Comparison of ENCODE assay signal across 24 cellular contexts in the genomic region with DNA sequence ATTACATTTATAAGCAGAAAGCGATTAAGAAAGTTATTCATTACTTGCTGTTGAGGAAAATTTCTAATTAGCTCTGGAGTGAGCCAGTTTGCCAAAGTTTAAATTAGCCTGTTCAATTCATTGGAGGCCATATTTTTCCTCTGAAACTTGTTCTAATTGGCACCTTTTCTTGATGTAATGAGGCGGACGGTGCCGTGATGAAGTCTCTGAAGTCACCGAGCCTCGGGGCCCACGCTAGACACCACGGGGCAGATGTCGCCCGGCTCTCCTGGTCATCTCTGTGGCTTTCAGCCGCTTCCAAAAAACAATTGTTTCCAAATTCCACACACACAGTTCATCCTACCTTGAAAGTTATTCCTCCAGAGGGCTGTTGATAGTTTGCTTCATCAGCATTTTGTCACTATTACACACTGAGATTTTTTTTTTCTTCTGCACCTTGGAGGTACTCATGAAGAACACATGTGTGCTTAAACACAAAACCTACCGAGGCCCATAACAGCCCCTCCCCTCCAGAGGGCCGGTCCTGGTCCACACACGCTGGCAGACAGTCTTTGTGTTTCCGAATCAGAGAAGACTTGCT. TPM values are rescaled to one million over a fixed set of nuclear protein-coding genes. Genes with fewer than 3 reads are reported as not detected.
A peak's percentile ranks its signal among the peaks of the same experiment; 100 is the strongest.
DNase-seq lines count a peak whose midpoint lies in the region; ATAC-seq, FAIRE-seq and TF ChIP-seq lines count a peak whose summit lies in the region.
"Had no signal": no experiment of that assay in that cellular context is flagged by ENCODE, and none has a peak within 500 bp of the region (broad histone marks: within the 10 kb centered on the region; RNA-seq: fewer than 3 reads in every experiment).

No MANE protein-coding gene starts in this region.

- H3K4ac ChIP-seq in IMR-90 (ENCODE audit: low read depth, low read length), result no peak overlapping the region

- DNase-seq in A549 (ENCODE audit: low read depth in 1 of 2, low spot score in 1 of 2) (no peak), IMR-90 (no peak), islet precursor cell (peak; percentile 14), NCI-H82 treated with DMSO at 0.1 percent for 48 hours (lab: John Stamatoyannopoulos, UW; ENCODE audit: unreplicated experiment) (no peak)
- DNase-seq: 8988T; C1 segment of cervical spinal cord; Calu3; CD4-positive, alpha-beta memory T cell; COR-L47; DMS53; DMS79 treated with DMSO at 0.1 percent for 48 hours; GF-D8; HFFc6 had no signal

- no peaks in the 10 kb centered on the region for H3K36me3 ChIP-seq in IMR-90 (ENCODE audit: control insufficient read depth, insufficient read depth, low read length)
- H3K36me3 ChIP-seq: HAP-1 had no signal

- H3K79me1 ChIP-seq in IMR-90 (ENCODE audit: low read depth in 1 of 2, low read length in 2 of 2), result no peaks in the 10 kb centered on the region

- no peaks in the 10 kb centered on the region for H4K20me1 ChIP-seq in IMR-90 (ENCODE audit: insufficient read depth, low read length)

- CTCF ChIA-PET in A549 (lab: Yijun Ruan, JAX), result no interaction called here
- CTCF ChIA-PET in IMR-90 (lab: Yijun Ruan, JAX), result interaction anchor here (0.6 kb wide), 1 partner anchor 15 kb away, joined by 3 read pairs; no protein-coding TSS in a partner anchor

- no peak overlapping the region for H2AK9ac ChIP-seq in IMR-90 (replicated peaks; ENCODE audit: low read depth, low read length, poor library complexity)

- TF ChIP-seq POLR2A in A549 (IDR thresholded peaks at IDR 0.05; ENCODE audit: low read length), result no peak
- TF ChIP-seq POLR2A in IMR-90 (IDR thresholded peaks at IDR 0.05; ENCODE audit: low read depth, low read length), result no peak

- TF ChIP-seq EP300 in A549 (IDR thresholded peaks at IDR 0.05), result no peak

- H4K91ac ChIP-seq in IMR-90 (ENCODE audit: insufficient read depth, low read depth, low read length), result no peak overlapping the region

- dilution Hi-C loops in IMR-90 (cut with HindIII; ENCODE audit: low sequenced_read_pairs, unreplicated experiment), result no loop called here

- H4K5ac ChIP-seq in IMR-90 (ENCODE audit: low read depth, low read length), result no peak overlapping the region

- H3K9me3 ChIP-seq in A549, result no peaks in the 10 kb centered on the region
- peaks cover 3% of the 10 kb centered on the region for H3K9me3 ChIP-seq in IMR-90 (ENCODE audit: control insufficient read depth, insufficient read depth, low read length)
- H3K9me3 ChIP-seq: HAP-1 had no signal

- peaks cover 2% of the 10 kb centered on the region; the same call in 1 of the 2 replicates for H3K27me3 ChIP-seq in IMR-90 (ENCODE audit: control insufficient read depth, insufficient read depth, low read length)

- TF ChIP-seq CTCF in A549 (IDR thresholded peaks at IDR 0.05) (no peak), IMR-90 (conservative IDR thresholded peaks at IDR 0.05; ENCODE audit: low read depth, low read length) (no peak)

- no peak overlapping the region for H3K27ac ChIP-seq in A549
- no peak overlapping the region for H3K27ac ChIP-seq in IMR-90 (ENCODE audit: insufficient read depth, low read length)

- TF ChIP-seq RAD21 in A549 (conservative IDR thresholded peaks at IDR 0.05 in 1 of 2, IDR thresholded peaks at IDR 0.05 in 1 of 2), result no peak
- TF ChIP-seq RAD21 in IMR-90 (IDR thresholded peaks at IDR 0.05; ENCODE audit: low read length), result no peak

- H2AK5ac ChIP-seq in IMR-90 (ENCODE audit: low read depth, low read length), result no peak overlapping the region

- intact Hi-C loops in IMR-90 (cut with micrococcal nuclease), result no loop called here

- no TSS peak for BruUV-seq in IMR-90 (replicated peaks; lab: Mats Ljungman, UMichigan)

- FAIRE-seq in A549 (lab: Jason Lieb, UNC), result no peak
- FAIRE-seq: GM12891, GM18507 had no signal

- H3K4me2 ChIP-seq in A549, result no peak overlapping the region
- H3K4me2 ChIP-seq in IMR-90 (ENCODE audit: low read depth, low read length), result no peak overlapping the region
- H3K4me2 ChIP-seq: GM23338 had no signal

- 69% methylated on average over 15 of the region's 15 CpGs for WGBS in A549 (ENCODE audit: missing lambda C conversion rate)
- WGBS in IMR-90 (ENCODE audit: extremely low coverage in 2 of 2, insufficient read length in 1 of 2), 2 experiments, result 55% methylated on average over 6 of the region's 15 CpGs; no CpG with 5 or more reads in 1 of the 2 experiments

- no peak overlapping the region for H3K4me3 ChIP-seq in A549
- no peak overlapping the region for H3K4me3 ChIP-seq in IMR-90 (ENCODE audit: insufficient read depth, low read depth, low read length)
- H3K4me3 ChIP-seq: GM23338, HAP-1 had no signal

- H2BK15ac ChIP-seq in IMR-90 (ENCODE audit: low read depth, low read length), result no peak overlapping the region

- no peak overlapping the region for H2AFZ ChIP-seq in IMR-90 (replicated peaks; ENCODE audit: low read length, poor library complexity)
- H2AFZ ChIP-seq: GM23338 had no signal

- no peak overlapping the region for H2BK20ac ChIP-seq in IMR-90 (ENCODE audit: low read depth, low read length)

- no peak overlapping the region for H3K14ac ChIP-seq in IMR-90 (replicated peaks; ENCODE audit: low read depth, low read length)

- in situ Hi-C loops in IMR-90 (cut with MboI; ENCODE audit: low sequenced_read_pairs), result no loop called here

- no peak overlapping the region for H2BK5ac ChIP-seq in IMR-90 (ENCODE audit: low read depth, low read length, poor library complexity, severe bottlenecking)

- no peak overlapping the region for H3K18ac ChIP-seq in IMR-90 (ENCODE audit: low read depth, low read length)

- H3K4me1 ChIP-seq in A549 (no peaks in the 10 kb centered on the region), IMR-90 (ENCODE audit: control insufficient read depth, insufficient read depth, low read length) (no peaks in the 10 kb centered on the region)
- H3K4me1 ChIP-seq: HAP-1 had no signal

- no peak overlapping the region for H3K9ac ChIP-seq in IMR-90 (ENCODE audit: low read depth, low read length)

- no peak overlapping the region for H3K23ac ChIP-seq in IMR-90 (ENCODE audit: low read depth, low read length)

- no peak overlapping the region for H3K56ac ChIP-seq in IMR-90 (ENCODE audit: extremely low read depth, insufficient read depth, low read length)

- no peak for ATAC-seq in A549
- ATAC-seq in IMR-90 (ENCODE audit: low read depth), result no peak
- ATAC-seq in HG02678 (IDR thresholded peaks at IDR 0.05; ENCODE audit: unreplicated experiment), result no peak
- no peak for ATAC-seq in esophagus mucosa
- ATAC-seq: GM23338 had no signal

- POLR2A ChIA-PET in A549 (lab: Yijun Ruan, JAX), result no interaction called here
- POLR2A ChIA-PET in IMR-90 (lab: Charles Lee; ENCODE audit: unreplicated experiment), result no interaction called here

- no peaks in the 10 kb centered on the region for H3K9me1 ChIP-seq in IMR-90 (ENCODE audit: insufficient read depth, low read length)

- no peak overlapping the region for H4K8ac ChIP-seq in IMR-90 (ENCODE audit: low read depth in 2 of 2, low read length in 2 of 2)

- no peak overlapping the region for H2BK120ac ChIP-seq in IMR-90 (ENCODE audit: low read depth, low read length)

TF ChIP-seq in A549, 52 proteins besides CTCF, POLR2A, EP300 and RAD21:
- TF ChIP-seq GATA3 (IDR thresholded peaks at IDR 0.05; ENCODE audit: borderline replicate concordance) (no peak), MAFK (IDR thresholded peaks at IDR 0.05; ENCODE audit: partially characterized antibody) (peak; percentile 68), ZFP36 (IDR thresholded peaks at IDR 0.05; ENCODE audit: borderline replicate concordance, partially characterized antibody) (no peak), NR3C1 (IDR thresholded peaks at IDR 0.05) (no peak), KDM5A (IDR thresholded peaks at IDR 0.05) (no peak), CEBPB (IDR thresholded peaks at IDR 0.05) (no peak), HOXA7 (CRISPR knock-in tag; IDR thresholded peaks at IDR 0.05) (no peak), ZNF302 (CRISPR knock-in tag; IDR thresholded peaks at IDR 0.05) (no peak)
TF ChIP-seq in A549: peak in this region for 1.

TF ChIP-seq in IMR-90, 13 proteins besides CTCF, POLR2A, EP300 and RAD21:
- no peak for TF ChIP-seq SMC3 (IDR thresholded peaks at IDR 0.05; ENCODE audit: low read depth, low read length)
- TF ChIP-seq NFE2L2 (IDR thresholded peaks at IDR 0.05; ENCODE audit: low read depth, low read length), result no peak
- TF ChIP-seq MAFK (IDR thresholded peaks at IDR 0.05; ENCODE audit: low read depth, low read length), result peak; percentile 57
- TF ChIP-seq ELK1 (IDR thresholded peaks at IDR 0.05; ENCODE audit: borderline replicate concordance, low read depth, low read length), result no peak
- TF ChIP-seq FOS (IDR thresholded peaks at IDR 0.05; ENCODE audit: low read depth, low read length), result no peak
- TF ChIP-seq CEBPB (IDR thresholded peaks at IDR 0.05; ENCODE audit: low read depth, low read length), result no peak
- TF ChIP-seq MXI1 (IDR thresholded peaks at IDR 0.05; ENCODE audit: borderline replicate concordance, low read depth, low read length), result no peak
TF ChIP-seq in IMR-90: peak in this region for 1.

RNA-seq across cellular contexts. Expression of gene CTAG2, which starts 3.9 kb away (rescaled TPM):
- not detected in 2 replicates for polyA plus RNA-seq in A549 (2011; rRNA removed)
- not detected in 2 replicates for polyA plus RNA-seq in A549 (2012; cell fraction: cytosol; rRNA removed)
- not detected in 2 replicates for polyA plus RNA-seq in A549 (2012; cell fraction: nucleus; rRNA removed)
- polyA plus RNA-seq in A549 (2017; fragmentation: RNase III; extraction: RNeasy Plus Mini Kit Qiagen cat#74134 plus additional on column Dnase treatment), result not detected in 3 replicates
- polyA minus RNA-seq in A549 (2011; rRNA and poly(A)+ RNA removed), result not detected in 2 replicates
- 23.6 and 27.1 TPM in 2 replicates for total RNA-seq in IMR-90 (2012; rRNA removed)
- 42.5 and 59.8 TPM in 2 replicates for polyA plus RNA-seq in IMR-90 (2012; rRNA removed)
- polyA plus RNA-seq in IMR-90 (2012; cell fraction: cytosol; rRNA removed), result 37.0 and 64.8 TPM in 2 replicates
- 12.3 and 30.0 TPM in 2 replicates for polyA plus RNA-seq in IMR-90 (2012; cell fraction: nucleus; rRNA removed; ENCODE audit: low replicate concordance)
- total RNA-seq in esophagus mucosa, result not detected
- total RNA-seq: A673; Calu3; CD4-positive, alpha-beta memory T cell; G401; H4; HFFc6 had no signal
- polyA plus RNA-seq: BJ; CD4-positive, alpha-beta memory T cell; GM23338 had no signal

RNA-seq across cellular contexts. Expression of gene CTAG1B, which starts 38.2 kb away (rescaled TPM):
- not detected in 2 replicates for polyA plus RNA-seq in A549 (2011; rRNA removed)
- not detected in 2 replicates for polyA plus RNA-seq in A549 (2012; cell fraction: cytosol; rRNA removed)
- polyA plus RNA-seq in A549 (2012; cell fraction: nucleus; rRNA removed), result not detected in 2 replicates
- not detected in 3 replicates for polyA plus RNA-seq in A549 (2017; fragmentation: RNase III; extraction: RNeasy Plus Mini Kit Qiagen cat#74134 plus additional on column Dnase treatment)
- not detected in 2 replicates for polyA minus RNA-seq in A549 (2011; rRNA and poly(A)+ RNA removed)
- total RNA-seq in IMR-90 (2012; rRNA removed), result not detected in 2 replicates
- not detected in 2 replicates for polyA plus RNA-seq in IMR-90 (2012; rRNA removed)
- not detected in 2 replicates for polyA plus RNA-seq in IMR-90 (2012; cell fraction: cytosol; rRNA removed)
- polyA plus RNA-seq in IMR-90 (2012; cell fraction: nucleus; rRNA removed; ENCODE audit: low replicate concordance), result 0.09 TPM in 1 of 2 replicates, not detected in the other
- not detected for total RNA-seq in esophagus mucosa
- total RNA-seq: A673; Calu3; CD4-positive, alpha-beta memory T cell; Daoy; G401; GM23338; H4; HFFc6 had no signal
- polyA plus RNA-seq: BJ; CD4-positive, alpha-beta memory T cell; GM23338 had no signal

Comparison
In these comparisons a context has a peak if more than half of its experiments do, and no peak if none do; other contexts are left out.
1. RNA of gene CTAG2, which starts 3.9 kb away (total RNA-seq): 23.6 to 27.1 TPM in IMR-90; not detected in esophagus mucosa (single experiment); every median in the first group is over 10 times any median in the second.